In genomic region chr7:117323877-117324699, GRCh38 we compare ENCODE assay signal across 9 cellular contexts. TPM values are rescaled to one million over a fixed set of nuclear protein-coding genes. Genes with fewer than 3 reads are reported as not detected.
DNase-seq lines count a peak whose midpoint lies in the region; ATAC-seq and TF ChIP-seq lines count a peak whose summit lies in the region.
"Had no signal": no experiment of that assay in that cellular context is flagged by ENCODE, and none has a peak within 500 bp of the region (broad histone marks: within the 10 kb centered on the region; RNA-seq: fewer than 3 reads in every experiment).

No MANE protein-coding gene starts in this region.

- peaks cover 36% of the 10 kb centered on the region for H3K27me3 Mint-ChIP-seq in endothelial cell (ENCODE audit: unreplicated experiment)

- 2% methylated on average over 61 of the region's 65 CpGs for WGBS in HUES64
- 1 to 2% methylated on average over 34 to 47 of the region's 65 CpGs for WGBS in mesodermal cell (ENCODE audit: insufficient coverage in 2 of 2), 2 experiments

- ATAC-seq in GM18511 (IDR thresholded peaks at IDR 0.05; ENCODE audit: unreplicated experiment) = no peak

- peak overlapping the region; percentile 87 for H3K4me3 Mint-ChIP-seq in endothelial cell (ENCODE audit: unreplicated experiment)

- H3K27ac Mint-ChIP-seq in endothelial cell (ENCODE audit: unreplicated experiment) = no peak overlapping the region

- peak overlapping the region; percentile 74 for H2AFZ ChIP-seq in ACC112 (ENCODE audit: low read length, unreplicated experiment)

- peaks cover 67% of the 10 kb centered on the region for H3K27me3 ChIP-seq in ACC112 (ENCODE audit: insufficient read depth, low read length)
- peaks cover 85% of the 10 kb centered on the region for H3K27me3 ChIP-seq in HUES64 (ENCODE audit: insufficient read depth, low read length)

- no peaks in the 10 kb centered on the region for H3K9me3 Mint-ChIP-seq in endothelial cell (ENCODE audit: unreplicated experiment)

- H3K36me3 Mint-ChIP-seq in endothelial cell (ENCODE audit: low read depth, unreplicated experiment) = no peaks in the 10 kb centered on the region

- peaks cover 3% of the 10 kb centered on the region for H3K4me1 ChIP-seq in ACC112 (ENCODE audit: control insufficient read depth, insufficient read depth, low read length, unreplicated experiment)
- peaks cover 4% of the 10 kb centered on the region; the same call in 1 of the 2 replicates for H3K4me1 ChIP-seq in HUES64 (ENCODE audit: insufficient read depth, low read length)
- H3K4me1 ChIP-seq in mesodermal cell (ENCODE audit: control insufficient read depth, insufficient read depth, low read length, poor library complexity, severe bottlenecking) = peaks cover 4% of the 10 kb centered on the region

- H3K36me3 ChIP-seq in ACC112 (ENCODE audit: insufficient read depth, low read length) = no peaks in the 10 kb centered on the region
- no peaks in the 10 kb centered on the region for H3K36me3 ChIP-seq in HUES64 (ENCODE audit: insufficient read depth, low read length)
- H3K36me3 ChIP-seq in mesodermal cell (ENCODE audit: control insufficient read depth, insufficient read depth, low read length) = no peaks in the 10 kb centered on the region

- peak overlapping the region; percentile 14; the same call in 1 of the 2 replicates for H3K9ac ChIP-seq in HUES64 (ENCODE audit: low read depth, low read length)

- TF ChIP-seq CTCF in endothelial cell (IDR thresholded peaks at IDR 0.05; ENCODE audit: unreplicated experiment) = no peak

- H3K4me3 ChIP-seq in ACC112 (ENCODE audit: low read depth, low read length) = peak overlapping the region; percentile 83
- peak overlapping the region; percentile 59 for H3K4me3 ChIP-seq in HUES64 (ENCODE audit: low read length)
- peak overlapping the region; percentile 39 for H3K4me3 ChIP-seq in mesodermal cell (ENCODE audit: extremely low read depth, insufficient read depth, low read length, poor library complexity, severe bottlenecking)

- no peaks in the 10 kb centered on the region; the same call in 1 of the 2 replicates for H3K9me3 ChIP-seq in HUES64 (ENCODE audit: insufficient read depth, low read depth, low read length)
- no peaks in the 10 kb centered on the region for H3K9me3 ChIP-seq in mesodermal cell (ENCODE audit: control insufficient read depth, low read length)

- H3K79me2 ChIP-seq in ACC112 (ENCODE audit: control insufficient read depth, insufficient read depth, low read length, unreplicated experiment) = no peaks in the 10 kb centered on the region

- H3K4me1 Mint-ChIP-seq in endothelial cell (ENCODE audit: unreplicated experiment) = peaks cover 14% of the 10 kb centered on the region

- peak; percentile 34 for DNase-seq in endothelial cell (ENCODE audit: low spot score)
- no peak for DNase-seq in KG1 (lab: John Stamatoyannopoulos, UW)
- DNase-seq in amniotic stem cell (lab: John Stamatoyannopoulos, UW) = no peak
- DNase-seq in SHP77 (lab: John Stamatoyannopoulos, UW) = no peak

- H3K27ac ChIP-seq in ACC112 (ENCODE audit: low read depth, low read length) = no peak overlapping the region
- no peak overlapping the region for H3K27ac ChIP-seq in HUES64 (ENCODE audit: low read depth, low read length)
- no peak overlapping the region for H3K27ac ChIP-seq in mesodermal cell (ENCODE audit: low read depth, low read length, severe bottlenecking)

RNA-seq across cellular contexts. Expression of gene WNT2, which starts 1.2 kb away (rescaled TPM):
- not detected for polyA plus RNA-seq in HUES64 (2013, experiment 1 of 2)
- polyA plus RNA-seq in HUES64 (2013, experiment 2 of 2) = not detected
- total RNA-seq in endothelial cell (ENCODE audit: unreplicated experiment) = 0.41 TPM
- 0.70 TPM for polyA plus RNA-seq in mesodermal cell (2013, experiment 1 of 2)
- 0.46 TPM for polyA plus RNA-seq in mesodermal cell (2013, experiment 2 of 2)
- total RNA-seq: pulmonary artery endothelial cell had no signal
